8 cellular contexts compared by ENCODE assay signal in the genomic region with DNA sequence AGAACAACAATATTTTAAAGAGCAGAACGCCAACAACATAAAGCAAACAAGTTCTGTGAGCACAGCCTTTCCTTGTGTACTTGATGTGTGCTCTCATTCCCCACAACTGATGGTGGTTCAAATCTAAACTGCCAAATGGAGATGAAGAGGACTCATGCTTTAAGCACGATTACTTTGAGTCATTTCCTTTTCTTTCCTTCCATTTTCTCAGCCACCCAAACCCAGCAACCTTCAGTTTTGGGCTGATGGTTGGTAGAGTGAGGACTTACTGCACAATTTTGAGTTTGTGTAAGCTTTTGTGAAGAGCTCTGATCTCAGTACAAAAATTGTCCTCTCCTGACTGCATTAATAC. TPM values are rescaled to one million over a fixed set of nuclear protein-coding genes. Genes with fewer than 3 reads are reported as not detected.
A peak's percentile ranks its signal among the peaks of the same experiment; 100 is the strongest.
DNase-seq lines count a peak whose midpoint lies in the region; ATAC-seq and TF ChIP-seq lines count a peak whose summit lies in the region.

No MANE protein-coding gene starts in this region.

- H3K27me3 ChIP-seq in OCI-LY1 (ENCODE audit: insufficient read depth, low read length), result no peaks in the 10 kb centered on the region
- H3K27me3 ChIP-seq in dorsolateral prefrontal cortex, result no peaks in the 10 kb centered on the region

- TF ChIP-seq CTCF in OCI-LY1 (IDR thresholded peaks at IDR 0.05; ENCODE audit: low read length) (no peak), dorsolateral prefrontal cortex (IDR thresholded peaks at IDR 0.05 in 54 of 56, conservative IDR thresholded peaks at IDR 0.05 in 2 of 56; ENCODE audit: low read depth in 1 of 56, partially characterized antibody in 56 of 56) (no peak), mucosa of descending colon (IDR thresholded peaks at IDR 0.05) (no peak)

- H3K4me2 ChIP-seq in OCI-LY1 (ENCODE audit: low read length), result peak overlapping the region; percentile 83

- DNase-seq in DMS53 (lab: John Stamatoyannopoulos, UW) (peak; percentile 48), DMS53 treated with DMSO at 0.1 percent for 48 hours (lab: John Stamatoyannopoulos, UW; ENCODE audit: unreplicated experiment) (no peak), dorsolateral prefrontal cortex (no peak), pulmonary artery endothelial cell (ENCODE audit: low read depth, low spot score) (peak; percentile 13), mucosa of descending colon (no peak)

- H3K9me2 ChIP-seq in OCI-LY1 (ENCODE audit: low read depth, low read length), result no peaks in the 10 kb centered on the region

- peak overlapping the region; percentile 99 for H3K9ac ChIP-seq in OCI-LY1 (ENCODE audit: low read length)

- H3K4me1 ChIP-seq in OCI-LY1 (ENCODE audit: insufficient read depth, low read length, severe bottlenecking) (peaks cover 42% of the 10 kb centered on the region), mucosa of descending colon (ENCODE audit: low read depth) (peaks cover 39% of the 10 kb centered on the region)

- H3K4me3 ChIP-seq in OCI-LY1 (ENCODE audit: low read depth, low read length, poor library complexity, severe bottlenecking), result peak overlapping the region; percentile 97
- peak overlapping the region in 31 of 59 donors; percentile 11 to 86 (median 75) for H3K4me3 ChIP-seq in dorsolateral prefrontal cortex
- H3K4me3 ChIP-seq in mucosa of descending colon, result no peak overlapping the region

- no peaks in the 10 kb centered on the region for H3K9me3 ChIP-seq in OCI-LY1 (ENCODE audit: low read length)
- H3K9me3 ChIP-seq in mucosa of descending colon, result no peaks in the 10 kb centered on the region

- no peaks in the 10 kb centered on the region for H3K36me3 ChIP-seq in OCI-LY1 (ENCODE audit: insufficient read depth, low read length)
- H3K36me3 ChIP-seq in mucosa of descending colon (ENCODE audit: low read depth), result no peaks in the 10 kb centered on the region

- H2AFZ ChIP-seq in OCI-LY1 (ENCODE audit: low read length), result no peak overlapping the region

- H3K27ac ChIP-seq in OCI-LY1 (ENCODE audit: low read depth, low read length, poor library complexity, severe bottlenecking) (peak overlapping the region; percentile 73), dorsolateral prefrontal cortex (peak overlapping the region in 1 of 59 donors; percentile 20)

- H3F3A ChIP-seq in OCI-LY1 (ENCODE audit: insufficient read depth, low read length), result no peaks in the 10 kb centered on the region

- no peaks in the 10 kb centered on the region; the same call in 1 of the 2 replicates for H4K20me1 ChIP-seq in OCI-LY1 (ENCODE audit: insufficient read depth, low read length)

- peaks cover 58% of the 10 kb centered on the region for H3K79me2 ChIP-seq in OCI-LY1 (ENCODE audit: insufficient read depth, low read length)

- ATAC-seq in HG02610 (IDR thresholded peaks at IDR 0.05; ENCODE audit: unreplicated experiment) (no peak), GM21390 (IDR thresholded peaks at IDR 0.05; ENCODE audit: unreplicated experiment) (no peak), mucosa of descending colon (no peak)

- intact Hi-C loops in dorsolateral prefrontal cortex (cut with DNase I) (loop anchor here in 1 of 2 donors (5.0 kb wide), 2 partner anchors 156 to 626 kb away; a partner anchor contains a TSS), mucosa of descending colon (cut with DNase I, micrococcal nuclease) (no loop called here)

RNA-seq across cellular contexts. Expression of a gene that starts 1.7 kb away (rescaled TPM):
- 100 to 1,000 TPM in 91 of 120 experiments, 10 to 100 TPM in 29; 78.8 to 144 (median 108) TPM for total RNA-seq in dorsolateral prefrontal cortex
- 65.1 and 109 TPM in 2 replicates for total RNA-seq in pulmonary artery endothelial cell
- 100 to 1,000 TPM in 1 of 3 donors, 10 to 100 TPM in 2; 82.8 to 114 (median 83.3) TPM for total RNA-seq in mucosa of descending colon

RNA-seq across cellular contexts. Expression of a gene that starts 16.9 kb away (rescaled TPM):
- total RNA-seq in dorsolateral prefrontal cortex, result 10 to 100 TPM; 36.9 to 61.2 (median 48.6) TPM
- 117 and 140 TPM in 2 replicates for total RNA-seq in pulmonary artery endothelial cell
- total RNA-seq in mucosa of descending colon, result 100 to 1,000 TPM in 2 of 3 donors, 10 to 100 TPM in 1; 85.5 to 160 (median 133) TPM

Comparison
In these comparisons a context has a peak if more than half of its experiments do, and no peak if none do; other contexts are left out.
1. DNase-seq: peak in DMS53 (single experiment) and pulmonary artery endothelial cell (single experiment); none in DMS53 treated with DMSO at 0.1 percent for 48 hours (single experiment), dorsolateral prefrontal cortex (0 of 10) and mucosa of descending colon (0 of 3).